In the genomic region with DNA sequence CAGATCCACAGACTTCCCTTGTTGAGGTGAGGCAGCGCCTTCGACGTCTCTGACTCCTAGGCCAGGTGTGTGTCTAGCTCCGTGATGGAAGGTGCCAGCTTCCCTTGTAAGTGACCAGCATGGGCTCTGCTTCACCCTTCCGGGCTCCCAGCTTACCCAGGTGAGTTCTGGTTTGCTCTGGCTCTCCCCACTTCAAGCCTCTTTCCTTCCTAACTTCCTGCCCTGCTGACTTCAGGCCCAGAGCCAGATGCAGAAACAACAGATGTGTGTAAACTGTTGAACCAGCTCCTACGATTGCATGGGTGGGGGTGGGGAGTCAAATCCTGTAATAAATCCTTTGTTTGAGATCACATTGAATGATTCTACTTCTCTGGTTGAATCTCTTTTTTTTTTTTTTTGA, we compare ENCODE assay signal across 29 cellular contexts. TPM values are rescaled to one million over a fixed set of nuclear protein-coding genes. Genes with fewer than 3 reads are reported as not detected.
DNase-seq lines count a peak whose midpoint lies in the region; ATAC-seq lines count a peak whose summit lies in the region.
"Had no signal": no experiment of that assay in that cellular context is flagged by ENCODE, and none has a peak within 500 bp of the region (broad histone marks: within the 10 kb centered on the region; RNA-seq: fewer than 3 reads in every experiment).

No MANE protein-coding gene starts in this region.

- H3K27ac ChIP-seq in mesendoderm (ENCODE audit: low read depth, low read length), result no peak overlapping the region
- H3K27ac ChIP-seq: ascending aorta, C4-2B, heart left ventricle, transverse colon had no signal

- H2BK15ac ChIP-seq in mesendoderm (replicated peaks; ENCODE audit: low read depth), result no peak overlapping the region

- no peak overlapping the region for H2BK5ac ChIP-seq in mesendoderm (ENCODE audit: low read length)

- H3K79me2 ChIP-seq in mesendoderm (ENCODE audit: control insufficient read depth, insufficient read depth, low read length), result no peaks in the 10 kb centered on the region

- no peak overlapping the region for H3K4ac ChIP-seq in mesendoderm (ENCODE audit: low read depth, low read length)

- peak; percentile 86 for DNase-seq in DMS53 (lab: John Stamatoyannopoulos, UW)
- peak; percentile 99 for DNase-seq in NCI-H2029 (lab: John Stamatoyannopoulos, UW)
- peak; percentile 4 for DNase-seq in dermis blood vessel endothelial cell
- DNase-seq in pons (ENCODE audit: low spot score), result peak; percentile 27
- DNase-seq in mesendoderm, result no peak
- DNase-seq in sciatic nerve (ENCODE audit: low spot score), result no peak
- DNase-seq: activated CD4-positive, alpha-beta T cell treated with anti-CD3 and anti-CD28 coated beads for 1 hour; activated gamma-delta T cell; activated T-cell treated with anti-CD3 and anti-CD28 coated beads, Interleukin-2, amount 50 U/mL, for 24 hours; Caco-2; caudate nucleus; cortex of kidney; erythroblast; foreskin keratinocyte; GOT3; heart left ventricle; HFFc6; kidney; natural killer cell; NCI-H2171 treated with DMSO at 0.1 percent for 48 hours; NCI-H526; SHP77; T-helper 2 cell; transverse colon had no signal

- no peaks in the 10 kb centered on the region for H3K27me3 ChIP-seq in mesendoderm (ENCODE audit: insufficient read depth, low read length, poor library complexity)
- H3K27me3 ChIP-seq: ascending aorta, foreskin keratinocyte had no signal

- intact Hi-C loops in sciatic nerve (cut with DNase I), result no loop called here

- H4K8ac ChIP-seq in mesendoderm (ENCODE audit: low read depth, low read length), result no peak overlapping the region

- WGBS in mesendoderm (ENCODE audit: extremely low coverage, insufficient coverage, low lambda C conversion rate), result no CpG with 5 or more reads among the region's 6 CpGs

- H3K56ac ChIP-seq in mesendoderm (ENCODE audit: low read length), result no peak overlapping the region

- H3K9ac ChIP-seq in mesendoderm (ENCODE audit: low read length), result no peak overlapping the region

- ATAC-seq in GM18502 (IDR thresholded peaks at IDR 0.05; ENCODE audit: poor library complexity, unreplicated experiment) (no peak), sciatic nerve (no peak)
- ATAC-seq: foreskin keratinocyte; heart left ventricle; natural killer cell; Panc1; stimulated activated effector memory CD8-positive, alpha-beta T cell treated with anti-CD3 and anti-CD28 coated beads, Interleukin-12 subunit alpha, Interleukin-12 subunit beta, amount 100 ng/mL, for 72 hours had no signal

- no peak overlapping the region for H3K4me3 ChIP-seq in mesendoderm (ENCODE audit: low read length)
- H3K4me3 ChIP-seq: ascending aorta, heart left ventricle, transverse colon had no signal

- no peaks in the 10 kb centered on the region for H3K79me1 ChIP-seq in mesendoderm (ENCODE audit: low read length)

- no peak overlapping the region for H4K5ac ChIP-seq in mesendoderm (ENCODE audit: low read length)

- no peak overlapping the region for H3K23ac ChIP-seq in mesendoderm (ENCODE audit: low read length)

- H3K36me3 ChIP-seq in mesendoderm (ENCODE audit: control insufficient read depth, insufficient read depth, low read length), result no peaks in the 10 kb centered on the region
- H3K36me3 ChIP-seq: ascending aorta, heart left ventricle, transverse colon had no signal

- H3K4me2 ChIP-seq in mesendoderm (ENCODE audit: low read length), result no peak overlapping the region

- no peak overlapping the region for H2BK120ac ChIP-seq in mesendoderm (ENCODE audit: low read depth, low read length)

- no peak overlapping the region for H2AK5ac ChIP-seq in mesendoderm (ENCODE audit: low read length)

- no peak overlapping the region for H3K18ac ChIP-seq in mesendoderm (ENCODE audit: low read length)

- H3K4me1 ChIP-seq in mesendoderm (ENCODE audit: control insufficient read depth, low read depth, low read length), result no peaks in the 10 kb centered on the region
- H3K4me1 ChIP-seq: ascending aorta had no signal

RNA-seq across cellular contexts. Expression of a gene that starts 51.6 kb away (rescaled TPM):
- total RNA-seq in dermis blood vessel endothelial cell (234 TPM in 2 replicates), sciatic nerve (9.0 TPM)
- polyA plus RNA-seq in mesendoderm (2013, experiment 1 of 2), result 0.18 TPM
- 0.15 TPM for polyA plus RNA-seq in mesendoderm (2013, experiment 2 of 2)

Comparison
In these comparisons a context has a peak if more than half of its experiments do, and no peak if none do; other contexts are left out.
1. DNase-seq: peak in DMS53 (single experiment), NCI-H2029 (single experiment), dermis blood vessel endothelial cell (single experiment) and pons (single experiment); none in mesendoderm (single experiment) and sciatic nerve (single experiment).
2. RNA of a gene that starts 51.6 kb away (total RNA-seq): 234 TPM in dermis blood vessel endothelial cell; 9.0 TPM in sciatic nerve (single experiment); every median in the first group is over 10 times any median in the second.